ENCODE assay signal across 14 cellular contexts in genomic region chr15:29675791-29676301, GRCh38.
DNase-seq lines count a peak whose midpoint lies in the region; ATAC-seq, FAIRE-seq and TF ChIP-seq lines count a peak whose summit lies in the region.
"Had no signal": no experiment of that assay in that cellular context is flagged by ENCODE, and none has a peak within 500 bp of the region (broad histone marks: within the 10 kb centered on the region; RNA-seq: fewer than 3 reads in every experiment).

No MANE protein-coding gene starts in this region.

- H2AFZ ChIP-seq in fibroblast of lung (ENCODE audit: low read length) = no peak overlapping the region

- H3K9me3 ChIP-seq in A549 = no peaks in the 10 kb centered on the region
- H3K9me3 ChIP-seq in fibroblast of lung (ENCODE audit: control insufficient read depth, insufficient read depth, low read depth, low read length) = no peaks in the 10 kb centered on the region
- H3K9me3 ChIP-seq in tibial artery = no peaks in the 10 kb centered on the region

- TF ChIP-seq RAD21 in A549 (conservative IDR thresholded peaks at IDR 0.05 in 1 of 2, IDR thresholded peaks at IDR 0.05 in 1 of 2) = no peak

- H3K18ac ChIP-seq in mesendoderm (ENCODE audit: low read length) = no peak overlapping the region

- no peak overlapping the region for H3K23ac ChIP-seq in mesendoderm (ENCODE audit: low read length)

- H2AK5ac ChIP-seq in mesendoderm (ENCODE audit: low read length) = no peak overlapping the region

- peak overlapping the region; percentile 80 for H3K4me3 ChIP-seq in A549
- peak overlapping the region in 1 of 4 experiments; percentile 66 for H3K4me3 ChIP-seq in fibroblast of lung (replicated peaks in 1 of 4; ENCODE audit: control extremely low read depth in 1 of 4, insufficient read depth in 1 of 4, low read depth in 3 of 4, low read length in 4 of 4)
- peak overlapping the region; percentile 32 for H3K4me3 ChIP-seq in mesendoderm (ENCODE audit: low read length)
- peak overlapping the region in 1 of 2 donors; percentile 75 for H3K4me3 ChIP-seq in tibial artery

- no peaks in the 10 kb centered on the region for H3K9me3 Mint-ChIP-seq in activated T-helper 1 cell treated with anti-CD3 and anti-CD28 coated beads, Interleukin-12 subunit alpha, Interleukin-12 subunit beta, Interleukin-2, Interleukin-4 antibody, amounts not matched to agents 30 ng/mL and 10 ng/mL and 1 ng/mL, durations not matched to agents 14 hours and 24 hours and 36 hours

- H3K79me1 ChIP-seq in mesendoderm (ENCODE audit: low read length) = no peaks in the 10 kb centered on the region

- TF ChIP-seq EP300 in A549 (IDR thresholded peaks at IDR 0.05) = no peak

- no peaks in the 10 kb centered on the region for H3K27me3 ChIP-seq in fibroblast of lung (ENCODE audit: control insufficient read depth, insufficient read depth, low read length)
- H3K27me3 ChIP-seq in mesendoderm (ENCODE audit: insufficient read depth, low read length, poor library complexity) = no peaks in the 10 kb centered on the region
- H3K27me3 ChIP-seq in tibial artery = peaks cover 0 to 4% of the 10 kb centered on the region in 2 donors

- no peak; the same call in 1 of the 2 replicates for TF ChIP-seq POLR2A in A549 (IDR thresholded peaks at IDR 0.05; ENCODE audit: low read length)

- no peaks in the 10 kb centered on the region for H3K4me1 Mint-ChIP-seq in activated T-helper 1 cell treated with anti-CD3 and anti-CD28 coated beads, Interleukin-12 subunit alpha, Interleukin-12 subunit beta, Interleukin-2, Interleukin-4 antibody, amounts not matched to agents 30 ng/mL and 10 ng/mL and 1 ng/mL, durations not matched to agents 14 hours and 24 hours and 36 hours (ENCODE audit: low read depth)

- H4K5ac ChIP-seq in mesendoderm (ENCODE audit: low read length) = no peak overlapping the region

- no peak overlapping the region for H3K27ac Mint-ChIP-seq in activated T-helper 1 cell treated with anti-CD3 and anti-CD28 coated beads, Interleukin-12 subunit alpha, Interleukin-12 subunit beta, Interleukin-2, Interleukin-4 antibody, amounts not matched to agents 30 ng/mL and 10 ng/mL and 1 ng/mL, durations not matched to agents 14 hours and 24 hours and 36 hours

- H3K4ac ChIP-seq in mesendoderm (ENCODE audit: low read depth, low read length) = no peak overlapping the region

- H3K4me3 Mint-ChIP-seq in activated T-helper 1 cell treated with anti-CD3 and anti-CD28 coated beads, Interleukin-12 subunit alpha, Interleukin-12 subunit beta, Interleukin-2, Interleukin-4 antibody, amounts not matched to agents 30 ng/mL and 10 ng/mL and 1 ng/mL, durations not matched to agents 14 hours and 24 hours and 36 hours = no peak overlapping the region

- H2BK5ac ChIP-seq in mesendoderm (ENCODE audit: low read length) = no peak overlapping the region

- H2BK120ac ChIP-seq in mesendoderm (ENCODE audit: low read depth, low read length) = no peak overlapping the region

- TF ChIP-seq CTCF in A549 (IDR thresholded peaks at IDR 0.05) = no peak
- no peak for TF ChIP-seq CTCF in fibroblast of lung (conservative IDR thresholded peaks at IDR 0.05 in 1 of 2, IDR thresholded peaks at IDR 0.05 in 1 of 2; ENCODE audit: low read depth in 1 of 2, low read length in 2 of 2)
- no peak for TF ChIP-seq CTCF in tibial artery (IDR thresholded peaks at IDR 0.05)

- H3K4me2 ChIP-seq in A549 = peak overlapping the region; percentile 92
- peak overlapping the region; percentile 19 for H3K4me2 ChIP-seq in fibroblast of lung (ENCODE audit: extremely low read depth, insufficient read depth, low read length)
- peak overlapping the region; percentile 71 for H3K4me2 ChIP-seq in mesendoderm (ENCODE audit: low read length)

- POLR2A ChIA-PET in A549 (lab: Yijun Ruan, JAX) = interaction anchor here (2.1 kb wide), 1 partner anchor 250 kb away, joined by 5 read pairs; no protein-coding TSS in a partner anchor

- H3K79me2 ChIP-seq in fibroblast of lung (ENCODE audit: control insufficient read depth, insufficient read depth, low read length) = no peaks in the 10 kb centered on the region
- H3K79me2 ChIP-seq in mesendoderm (ENCODE audit: control insufficient read depth, insufficient read depth, low read length) = no peaks in the 10 kb centered on the region

- WGBS in A549 (ENCODE audit: missing lambda C conversion rate) = 1% methylated on average over 29 of the region's 29 CpGs
- no CpG with 5 or more reads among the region's 29 CpGs for WGBS in mesendoderm (ENCODE audit: extremely low coverage, insufficient coverage, low lambda C conversion rate)

- H3K36me3 Mint-ChIP-seq in activated T-helper 1 cell treated with anti-CD3 and anti-CD28 coated beads, Interleukin-12 subunit alpha, Interleukin-12 subunit beta, Interleukin-2, Interleukin-4 antibody, amounts not matched to agents 30 ng/mL and 10 ng/mL and 1 ng/mL, durations not matched to agents 14 hours and 24 hours and 36 hours (ENCODE audit: low read depth) = no peaks in the 10 kb centered on the region

- ATAC-seq in A549 (no peak), left ventricle myocardium superior (no peak)

- H3K9ac ChIP-seq in fibroblast of lung (ENCODE audit: insufficient read depth, low read length) (no peak overlapping the region), mesendoderm (ENCODE audit: low read length) (peak overlapping the region; percentile 61)

- no peaks in the 10 kb centered on the region for H3K36me3 ChIP-seq in fibroblast of lung (ENCODE audit: control insufficient read depth, insufficient read depth, low read length)
- H3K36me3 ChIP-seq in mesendoderm (ENCODE audit: control insufficient read depth, insufficient read depth, low read length) = no peaks in the 10 kb centered on the region
- H3K36me3 ChIP-seq in tibial artery = no peaks in the 10 kb centered on the region

- DNase-seq in A549 (ENCODE audit: low read depth in 1 of 2, low spot score in 1 of 2) (no peak), NCI-H146 treated with DMSO at 0.1 percent for 48 hours (lab: John Stamatoyannopoulos, UW; ENCODE audit: unreplicated experiment) (peak; percentile 13), fibroblast of lung (ENCODE audit: low read depth in 2 of 2) (no peak), mesendoderm (peak; percentile 48), left ventricle myocardium superior (no peak), tibial artery (no peak)
- DNase-seq in activated T-helper 1 cell treated with anti-CD3 and anti-CD28 coated beads, Interleukin-12 subunit alpha, Interleukin-12 subunit beta, Interleukin-2, Interleukin-4 antibody, amounts not matched to agents 30 ng/mL and 10 ng/mL and 1 ng/mL, durations not matched to agents 14 hours and 24 hours and 36 hours (ENCODE audit: low spot score) = no peak
- DNase-seq in activated CD4-positive, CD25-positive, alpha-beta regulatory T cell (lab: John Stamatoyannopoulos, UW) = no peak
- DNase-seq: activated T-cell treated with anti-CD3 and anti-CD28 coated beads, Interleukin-2, amount 50 U/mL, for 1 hour; GF-D8; NCI-H345 had no signal

- intact Hi-C loops in left ventricle myocardium superior (cut with micrococcal nuclease) = no loop called here
- intact Hi-C loops in activated T-helper 1 cell treated with anti-CD3 and anti-CD28 coated beads, Interleukin-12 subunit alpha, Interleukin-12 subunit beta, Interleukin-2, Interleukin-4 antibody, amounts not matched to agents 30 ng/mL and 10 ng/mL and 1 ng/mL, durations not matched to agents 14 hours and 24 hours and 36 hours (cut with micrococcal nuclease) = no loop called here
- intact Hi-C loops in tibial artery (cut with DNase I; ENCODE audit: low total_unique reads) = loop anchor here (10.0 kb wide), 1 partner anchor 269 kb away; no protein-coding TSS in a partner anchor

- H3K27me3 Mint-ChIP-seq in activated T-helper 1 cell treated with anti-CD3 and anti-CD28 coated beads, Interleukin-12 subunit alpha, Interleukin-12 subunit beta, Interleukin-2, Interleukin-4 antibody, amounts not matched to agents 30 ng/mL and 10 ng/mL and 1 ng/mL, durations not matched to agents 14 hours and 24 hours and 36 hours (ENCODE audit: insufficient read depth) = peaks cover 23% of the 10 kb centered on the region

- H4K20me1 ChIP-seq in fibroblast of lung (ENCODE audit: control insufficient read depth, extremely low read depth, insufficient read depth, low read length) = no peaks in the 10 kb centered on the region

- H4K8ac ChIP-seq in mesendoderm (ENCODE audit: low read depth, low read length) = no peak overlapping the region

- CTCF ChIA-PET in A549 (lab: Yijun Ruan, JAX) = interaction anchor here (1.3 to 4.2 kb wide), 4 partner anchors 11 to 367 kb away, joined by 4 to 25 read pairs (median 5); no protein-coding TSS in a partner anchor

- FAIRE-seq in A549 (lab: Jason Lieb, UNC) = no peak
- FAIRE-seq: bronchial epithelial cell, frontal cortex, H54 had no signal

- H3K4me1 ChIP-seq in A549 (peaks cover 51% of the 10 kb centered on the region), fibroblast of lung (ENCODE audit: control insufficient read depth, extremely low read depth, insufficient read depth, low read length) (peaks cover 4% of the 10 kb centered on the region), mesendoderm (ENCODE audit: control insufficient read depth, low read depth, low read length) (no peaks in the 10 kb centered on the region), tibial artery (peaks cover 0 to 23% (median 11%) of the 10 kb centered on the region in 4 donors)

- peak overlapping the region; percentile 96 for H3K56ac ChIP-seq in mesendoderm (ENCODE audit: low read length)

- peak overlapping the region; percentile 91 to 93 for H3K27ac ChIP-seq in A549
- H3K27ac ChIP-seq in fibroblast of lung (ENCODE audit: insufficient read depth, low read length) = no peak overlapping the region
- no peak overlapping the region for H3K27ac ChIP-seq in mesendoderm (ENCODE audit: low read depth, low read length)
- no peak overlapping the region for H3K27ac ChIP-seq in tibial artery

- no peak overlapping the region for H2BK15ac ChIP-seq in mesendoderm (replicated peaks; ENCODE audit: low read depth)

TF ChIP-seq in A549, 52 proteins besides CTCF, POLR2A, EP300 and RAD21 (continues in another document):
- TF ChIP-seq NR3C1 (IDR thresholded peaks at IDR 0.05) = no peak
- TF ChIP-seq ZFP36 (IDR thresholded peaks at IDR 0.05; ENCODE audit: borderline replicate concordance, partially characterized antibody) = no peak
- TF ChIP-seq, protein P1, sequence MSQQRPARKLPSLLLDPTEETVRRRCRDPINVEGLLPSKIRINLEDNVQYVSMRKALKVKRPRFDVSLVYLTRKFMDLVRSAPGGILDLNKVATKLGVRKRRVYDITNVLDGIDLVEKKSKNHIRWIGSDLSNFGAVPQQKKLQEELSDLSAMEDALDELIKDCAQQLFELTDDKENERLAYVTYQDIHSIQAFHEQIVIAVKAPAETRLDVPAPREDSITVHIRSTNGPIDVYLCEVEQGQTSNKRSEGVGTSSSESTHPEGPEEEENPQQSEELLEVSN (IDR thresholded peaks at IDR 0.05; ENCODE audit: borderline replicate concordance, low read depth) = peak; percentile 57
- no peak for TF ChIP-seq MYC (IDR thresholded peaks at IDR 0.05; ENCODE audit: borderline replicate concordance, low read length)
- TF ChIP-seq CBX2 (IDR thresholded peaks at IDR 0.05; ENCODE audit: borderline replicate concordance, low read depth) = no peak
- TF ChIP-seq CHD2 (IDR thresholded peaks at IDR 0.05; ENCODE audit: low read length, partially characterized antibody) = no peak
- TF ChIP-seq HOXA7 (CRISPR knock-in tag; IDR thresholded peaks at IDR 0.05) = no peak

Comparison
In these comparisons a context has a peak if more than half of its experiments do, and no peak if none do; other contexts are left out.
1. DNase-seq: peak in NCI-H146 treated with DMSO at 0.1 percent for 48 hours (single experiment) and mesendoderm (single experiment); none in A549 (0 of 2), fibroblast of lung (0 of 2), left ventricle myocardium superior (single experiment), activated T-helper 1 cell treated with anti-CD3 and anti-CD28 coated beads, Interleukin-12 subunit alpha, Interleukin-12 subunit beta, Interleukin-2, Interleukin-4 antibody, amounts not matched to agents 30 ng/mL and 10 ng/mL and 1 ng/mL, durations not matched to agents 14 hours and 24 hours and 36 hours (single experiment), activated CD4-positive, CD25-positive, alpha-beta regulatory T cell (0 of 4) and tibial artery (0 of 2).
2. H3K27ac ChIP-seq: peak in A549 (2 of 2); none in fibroblast of lung (single experiment), mesendoderm (single experiment) and tibial artery (0 of 2).
3. H3K4me2 ChIP-seq: peak in every context shown above with its lines; median percentile 92 in A549; 71 in mesendoderm; 19 in fibroblast of lung.